ENCODE assay signal across 23 cellular contexts in genomic region chr17:17899486-17899885, GRCh38.
DNase-seq lines count a peak whose midpoint lies in the region; ATAC-seq, FAIRE-seq and TF ChIP-seq lines count a peak whose summit lies in the region.
"Had no signal": no experiment of that assay in that cellular context is flagged by ENCODE, and none has a peak within 500 bp of the region (broad histone marks: within the 10 kb centered on the region; RNA-seq: fewer than 3 reads in every experiment).

No MANE protein-coding gene starts in this region.

- ATAC-seq in RWPE2 (ENCODE audit: low read depth) (no peak), HG03442 (IDR thresholded peaks at IDR 0.05; ENCODE audit: unreplicated experiment) (no peak)
- ATAC-seq: PC-3 had no signal

- H3K27ac ChIP-seq in RWPE2 (ENCODE audit: poor library complexity, severe bottlenecking) = peak overlapping the region; percentile 69
- no peak overlapping the region for H3K27ac ChIP-seq in kidney (ENCODE audit: low read depth in 2 of 2, low read length in 2 of 2)
- peak overlapping the region; percentile 69 for H3K27ac ChIP-seq in vagina
- H3K27ac ChIP-seq: BLaER1 had no signal

- DNase-seq in RWPE2 (ENCODE audit: low spot score) (no peak), kidney (peak; percentile 46), vagina (ENCODE audit: extremely low spot score in 2 of 2) (no peak), HPDE6-E6E7 (ENCODE audit: extremely low spot score) (no peak), DMS 273 (lab: John Stamatoyannopoulos, UW; ENCODE audit: unreplicated experiment) (no peak)
- DNase-seq: ACHN; Caco-2; CD4-positive, alpha-beta memory T cell; Karpas-422; NCI-H1694; NCI-H2081; NCI-H2171 treated with DMSO at 0.1 percent for 48 hours; NCI-H446; NCI-H526; PC-3; RPMI8226; SIG-M5 had no signal

- H3K9me3 Mint-ChIP-seq in nephron = no peaks in the 10 kb centered on the region
- H3K9me3 Mint-ChIP-seq: CD4-positive, alpha-beta memory T cell; IgD-negative memory B cell had no signal

- peaks cover 10% of the 10 kb centered on the region for H3K27me3 Mint-ChIP-seq in nephron (ENCODE audit: low read depth)
- H3K27me3 Mint-ChIP-seq: CD4-positive, alpha-beta memory T cell; IgD-negative memory B cell had no signal

- H3K4me3 Mint-ChIP-seq in nephron = no peak overlapping the region
- H3K4me3 Mint-ChIP-seq: CD4-positive, alpha-beta memory T cell; IgD-negative memory B cell had no signal

- no peak for TF ChIP-seq POLR2A in vagina (IDR thresholded peaks at IDR 0.05)

- peaks cover 19% of the 10 kb centered on the region for H3K36me3 Mint-ChIP-seq in nephron (ENCODE audit: low read depth)

- H3K27me3 ChIP-seq in RWPE2 (ENCODE audit: insufficient read depth, poor library complexity, severe bottlenecking) (no peaks in the 10 kb centered on the region), vagina (no peaks in the 10 kb centered on the region)
- H3K27me3 ChIP-seq: BLaER1 had no signal

- H3K4me3 ChIP-seq in RWPE2 (ENCODE audit: severe bottlenecking) (no peak overlapping the region), kidney (ENCODE audit: low read length in 2 of 2) (no peak overlapping the region), vagina (no peak overlapping the region)
- H3K4me3 ChIP-seq: BLaER1, HAP-1 had no signal

- no peak for FAIRE-seq in kidney (lab: Jason Lieb, UNC)
- FAIRE-seq: GM12891 had no signal

- H3K4me1 ChIP-seq in RWPE2 (ENCODE audit: insufficient read depth, poor library complexity, severe bottlenecking) (peaks cover 18% of the 10 kb centered on the region), kidney (ENCODE audit: control insufficient read depth in 1 of 2, insufficient read depth in 1 of 2, low read depth in 1 of 2, low read length in 2 of 2) (peaks cover 8% of the 10 kb centered on the region in 2 donors), vagina (peaks cover 35% of the 10 kb centered on the region)
- H3K4me1 ChIP-seq: HAP-1 had no signal

- H3K27ac Mint-ChIP-seq in nephron = peak overlapping the region in 2 of 3 experiments; percentile 5 to 93
- H3K27ac Mint-ChIP-seq: CD4-positive, alpha-beta memory T cell; IgD-negative memory B cell had no signal

- peaks cover 39% of the 10 kb centered on the region for H3K36me3 ChIP-seq in RWPE2 (ENCODE audit: low read depth)
- peaks cover 3 to 12% of the 10 kb centered on the region in 2 donors for H3K36me3 ChIP-seq in kidney (ENCODE audit: control insufficient read depth in 1 of 2, insufficient read depth in 2 of 2, low read length in 2 of 2)
- peaks cover 0 to 26% of the 10 kb centered on the region in 2 donors for H3K36me3 ChIP-seq in vagina
- H3K36me3 ChIP-seq: HAP-1 had no signal

- TF ChIP-seq CTCF in RWPE2 (IDR thresholded peaks at IDR 0.05; ENCODE audit: poor library complexity, severe bottlenecking) = no peak
- no peak for TF ChIP-seq CTCF in kidney (IDR thresholded peaks at IDR 0.05; ENCODE audit: borderline replicate concordance, extremely low read depth, insufficient read depth)
- TF ChIP-seq CTCF in nephron (IDR thresholded peaks at IDR 0.05; ENCODE audit: unreplicated experiment in 3 of 3) = no peak
- TF ChIP-seq CTCF in vagina (IDR thresholded peaks at IDR 0.05) = no peak

- intact Hi-C loops in kidney (cut with DNase I) (loop anchor here (10.0 kb wide), 1 partner anchor 135 kb away; the partner anchor contains the start of genes ATPAF2 and GID4), vagina (cut with DNase I) (no loop called here)

- H3K9ac ChIP-seq in kidney (ENCODE audit: low read length in 2 of 2) = no peak overlapping the region
- H3K9ac ChIP-seq: BLaER1 had no signal

- H3K4me1 Mint-ChIP-seq in nephron = peaks cover 35% of the 10 kb centered on the region

- H3K9me3 ChIP-seq in RWPE2 (ENCODE audit: severe bottlenecking) (no peaks in the 10 kb centered on the region), kidney (ENCODE audit: control insufficient read depth in 1 of 2, low read length in 2 of 2) (no peaks in the 10 kb centered on the region), vagina (no peaks in the 10 kb centered on the region)
- H3K9me3 ChIP-seq: BLaER1, Caco-2, HAP-1 had no signal

Comparison
In these comparisons a context has a peak if more than half of its experiments do, and no peak if none do; other contexts are left out.
1. H3K27ac ChIP-seq: peak in RWPE2 (single experiment) and vagina (single experiment); none in kidney (0 of 2).